2 cellular contexts compared by ENCODE assay signal in the genomic region with DNA sequence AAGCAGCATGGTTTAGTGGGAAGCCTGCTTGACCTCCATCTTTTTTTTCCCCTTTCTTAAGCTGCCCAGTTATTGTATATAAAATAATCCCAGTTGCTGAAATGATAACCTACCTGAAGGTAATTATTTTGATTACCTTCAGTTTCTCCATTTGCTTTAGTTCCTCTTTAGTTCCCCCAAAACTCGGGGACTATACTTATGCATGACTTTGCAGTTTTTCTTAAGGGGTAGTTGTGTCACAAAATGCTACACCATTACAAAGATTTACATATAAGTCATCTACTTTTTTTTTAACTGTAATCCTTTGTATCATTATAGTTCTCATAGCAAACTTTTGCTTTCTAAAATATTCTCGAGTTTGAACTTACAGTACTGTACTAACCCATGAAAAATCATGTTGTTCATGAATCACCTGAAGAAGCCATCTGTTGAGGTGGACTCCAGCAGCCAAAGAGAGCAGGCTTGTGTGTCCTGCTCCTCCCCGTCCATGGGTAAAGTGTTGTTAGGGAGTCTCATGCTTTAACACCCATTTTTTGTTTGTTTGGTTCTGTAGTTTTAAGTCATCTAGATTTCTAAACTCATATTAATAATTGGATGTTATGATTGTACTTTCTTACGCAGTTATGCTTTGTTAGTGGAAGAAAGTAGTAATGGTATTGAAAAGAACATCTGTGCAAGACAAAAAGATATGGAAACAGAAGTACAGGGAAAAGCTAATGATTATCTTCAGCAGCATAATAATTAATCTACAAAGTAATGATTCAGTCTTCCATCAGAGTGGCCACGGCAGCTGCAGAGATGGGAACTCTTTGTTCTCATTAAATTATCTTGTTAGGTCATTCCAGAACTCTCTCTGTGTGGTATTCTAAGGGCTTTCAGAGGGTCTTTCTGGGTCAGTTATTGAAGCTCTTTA.
TF ChIP-seq lines count a peak whose summit lies in the region.

No MANE protein-coding gene starts in this region.

TF ChIP-seq in A549, 52 proteins besides CTCF, POLR2A, EP300 and RAD21:
- TF ChIP-seq, protein P1, sequence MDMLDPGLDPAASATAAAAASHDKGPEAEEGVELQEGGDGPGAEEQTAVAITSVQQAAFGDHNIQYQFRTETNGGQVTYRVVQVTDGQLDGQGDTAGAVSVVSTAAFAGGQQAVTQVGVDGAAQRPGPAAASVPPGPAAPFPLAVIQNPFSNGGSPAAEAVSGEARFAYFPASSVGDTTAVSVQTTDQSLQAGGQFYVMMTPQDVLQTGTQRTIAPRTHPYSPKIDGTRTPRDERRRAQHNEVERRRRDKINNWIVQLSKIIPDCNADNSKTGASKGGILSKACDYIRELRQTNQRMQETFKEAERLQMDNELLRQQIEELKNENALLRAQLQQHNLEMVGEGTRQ (IDR thresholded peaks at IDR 0.05): no peak
- TF ChIP-seq MAFK (IDR thresholded peaks at IDR 0.05; ENCODE audit: partially characterized antibody): peak; percentile 24

TF ChIP-seq in IMR-90, 13 proteins besides CTCF, POLR2A, EP300 and RAD21 (continued from another document):
- TF ChIP-seq, protein P2, sequence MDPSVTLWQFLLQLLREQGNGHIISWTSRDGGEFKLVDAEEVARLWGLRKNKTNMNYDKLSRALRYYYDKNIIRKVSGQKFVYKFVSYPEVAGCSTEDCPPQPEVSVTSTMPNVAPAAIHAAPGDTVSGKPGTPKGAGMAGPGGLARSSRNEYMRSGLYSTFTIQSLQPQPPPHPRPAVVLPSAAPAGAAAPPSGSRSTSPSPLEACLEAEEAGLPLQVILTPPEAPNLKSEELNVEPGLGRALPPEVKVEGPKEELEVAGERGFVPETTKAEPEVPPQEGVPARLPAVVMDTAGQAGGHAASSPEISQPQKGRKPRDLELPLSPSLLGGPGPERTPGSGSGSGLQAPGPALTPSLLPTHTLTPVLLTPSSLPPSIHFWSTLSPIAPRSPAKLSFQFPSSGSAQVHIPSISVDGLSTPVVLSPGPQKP (IDR thresholded peaks at IDR 0.05; ENCODE audit: borderline replicate concordance, low read depth, low read length): no peak
- TF ChIP-seq MAFK (IDR thresholded peaks at IDR 0.05; ENCODE audit: low read depth, low read length): no peak
- peak; percentile 67 for TF ChIP-seq NFE2L2 (IDR thresholded peaks at IDR 0.05; ENCODE audit: low read depth, low read length)
